Comparison of ENCODE assay signal across 9 cellular contexts in the genomic region with DNA sequence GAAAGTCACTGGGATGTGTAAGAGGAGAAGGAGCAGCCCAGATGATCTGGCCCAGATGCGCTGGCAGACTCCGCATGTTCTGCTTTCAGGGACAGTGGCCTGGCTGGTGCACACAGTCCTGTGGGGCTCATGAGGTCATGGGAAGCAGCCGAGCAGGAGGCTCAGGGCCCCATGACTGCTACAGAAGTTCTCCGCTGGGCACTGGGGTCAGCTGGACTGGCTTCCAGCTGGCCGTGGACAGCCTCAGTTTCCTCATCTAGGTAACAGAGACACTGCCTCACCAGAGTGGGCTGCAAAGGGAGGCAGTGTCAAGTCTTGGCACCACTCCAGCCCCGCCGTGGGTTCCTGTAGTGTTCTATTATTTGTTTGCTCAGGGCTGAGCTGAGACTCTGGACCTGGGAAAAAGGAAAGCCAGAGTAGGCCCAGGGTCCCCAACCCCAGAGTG. TPM values are rescaled to one million over a fixed set of nuclear protein-coding genes. Genes with fewer than 3 reads are reported as not detected.
DNase-seq lines count a peak whose midpoint lies in the region; ATAC-seq and TF ChIP-seq lines count a peak whose summit lies in the region.
"Had no signal": no experiment of that assay in that cellular context is flagged by ENCODE, and none has a peak within 500 bp of the region (broad histone marks: within the 10 kb centered on the region; RNA-seq: fewer than 3 reads in every experiment).

No MANE protein-coding gene starts in this region.

- H3K9me3 ChIP-seq in HUES6 (ENCODE audit: control insufficient read depth, insufficient read depth, low read depth, low read length) (no peaks in the 10 kb centered on the region), spleen (no peaks in the 10 kb centered on the region)
- H3K9me3 ChIP-seq: SJCRH30 had no signal

- H3K9ac ChIP-seq in HUES6 (ENCODE audit: low read length): no peak overlapping the region

- H3K36me3 ChIP-seq in HUES6 (ENCODE audit: control insufficient read depth, insufficient read depth, low read length) (peaks cover 53% of the 10 kb centered on the region), spleen (peaks cover 3 to 72% (median 47%) of the 10 kb centered on the region in 6 donors)

- H3K27me3 ChIP-seq in HUES6 (ENCODE audit: control insufficient read depth, insufficient read depth, low read length) (no peaks in the 10 kb centered on the region), spleen (replicated peaks in 1 of 7) (no peaks in the 10 kb centered on the region)
- H3K27me3 ChIP-seq: SJCRH30 had no signal

- H3K4me1 ChIP-seq in HUES6 (ENCODE audit: control insufficient read depth, insufficient read depth, low read length) (peaks cover 28% of the 10 kb centered on the region), spleen (peaks cover 88 to 100% (median 96%) of the 10 kb centered on the region in 6 donors)
- H3K4me1 ChIP-seq: SJCRH30 had no signal

- TF ChIP-seq POLR2A in spleen (IDR thresholded peaks at IDR 0.05): no peak

- TF ChIP-seq CTCF in spleen (IDR thresholded peaks at IDR 0.05 in 8 of 11, conservative IDR thresholded peaks at IDR 0.05 in 3 of 11) (no peak), GM10248 (IDR thresholded peaks at IDR 0.05; ENCODE audit: control extremely low read depth, extremely low read depth, low read depth, missing control alignments) (no peak)

- intact Hi-C loops in spleen (cut with DNase I; ENCODE audit: low total_unique reads): no loop called here

- POLR2A ChIA-PET in GM10248 (lab: Yijun Ruan, JAX): no interaction called here

- no peak for ATAC-seq in HG03135 (IDR thresholded peaks at IDR 0.05; ENCODE audit: unreplicated experiment)
- ATAC-seq in GM18868 (IDR thresholded peaks at IDR 0.05; ENCODE audit: unreplicated experiment): no peak

- WGBS in spleen, 5 donors: 67 to 73% (median 69%) methylated on average over 4 to 7 of the region's 7 CpGs

- DNase-seq in brain pericyte (ENCODE audit: low read depth, low spot score) (peak; percentile 36), left kidney (ENCODE audit: low read depth, low spot score) (peak; percentile 20), spleen (peak; percentile 74), GM10248 (ENCODE audit: extremely low spot score) (no peak), NOMO-1 treated with dmso at 0.1 percent for 144 hours (lab: John Stamatoyannopoulos, UW; ENCODE audit: unreplicated experiment) (no peak)
- DNase-seq: SJCRH30 had no signal

- H3K4me3 ChIP-seq in HUES6 (ENCODE audit: low read depth, low read length) (no peak overlapping the region), spleen (peak overlapping the region in 1 of 8 donors; percentile 38)
- H3K4me3 ChIP-seq: SJCRH30 had no signal

- CTCF ChIA-PET in GM10248 (lab: Yijun Ruan, JAX): interaction anchor here (0.8 to 12.5 kb wide), 5 partner anchors 12 to 34 kb away, joined by 3 to 100 read pairs (median 4); no protein-coding TSS in a partner anchor

- H3K27ac ChIP-seq in HUES6 (ENCODE audit: low read depth, low read length) (0 out of 2 replicates have a peak overlapping the region, but pooled peaks have one; percentile 14), spleen (peak overlapping the region; percentile 74 to 91 (median 84))
- H3K27ac ChIP-seq: SJCRH30 had no signal

RNA-seq across cellular contexts. Expression of a gene that starts 45.1 kb away (rescaled TPM):
- total RNA-seq in spleen: 100 to 1,000 TPM in 4 of 7 donors, 10 to 100 TPM in 3; 76.4 to 162 (median 118) TPM
- polyA plus RNA-seq in spleen: 10 to 100 TPM; 32.2 to 80.1 (median 78.3) TPM

RNA-seq across cellular contexts. Expression of a gene that starts 56.9 kb away (rescaled TPM):
- total RNA-seq in spleen: 10 to 100 TPM; 20.9 to 40.6 (median 36.0) TPM
- 10 to 100 TPM; 14.0 to 20.8 (median 15.4) TPM for polyA plus RNA-seq in spleen

Comparison
In these comparisons a context has a peak if more than half of its experiments do, and no peak if none do; other contexts are left out.
1. DNase-seq: peak in brain pericyte (single experiment), left kidney (single experiment) and spleen (single experiment); none in GM10248 (single experiment) and NOMO-1 treated with dmso at 0.1 percent for 144 hours (single experiment).